8 cellular contexts compared by ENCODE assay signal in genomic region chr9:112925058-112925641, GRCh38. TPM values are rescaled to one million over a fixed set of nuclear protein-coding genes. Genes with fewer than 3 reads are reported as not detected.
DNase-seq lines count a peak whose midpoint lies in the region; ATAC-seq and TF ChIP-seq lines count a peak whose summit lies in the region.

No MANE protein-coding gene starts in this region.

- in situ Hi-C loops in KBM-7 (cut with MboI; ENCODE audit: low pct_unique_long_range_greater_than_20kb, low sequenced_read_pairs), result no loop called here

- TF ChIP-seq CTCF in RWPE2 (IDR thresholded peaks at IDR 0.05; ENCODE audit: poor library complexity, severe bottlenecking), result peak; percentile 68
- peak; percentile 34 for TF ChIP-seq CTCF in thoracic aorta (IDR thresholded peaks at IDR 0.05)

- no peaks in the 10 kb centered on the region for H3K27me3 ChIP-seq in RWPE2 (ENCODE audit: insufficient read depth, poor library complexity, severe bottlenecking)
- H3K27me3 ChIP-seq in thoracic aorta (replicated peaks; ENCODE audit: insufficient read depth), result no peaks in the 10 kb centered on the region
- no peaks in the 10 kb centered on the region for H3K27me3 ChIP-seq in effector memory CD4-positive, alpha-beta T cell (replicated peaks; ENCODE audit: control insufficient read depth, insufficient read depth, low read length, poor library complexity, severe bottlenecking)

- H3K4me1 ChIP-seq in RWPE2 (ENCODE audit: insufficient read depth, poor library complexity, severe bottlenecking) (no peaks in the 10 kb centered on the region), thoracic aorta (ENCODE audit: control insufficient read depth in 1 of 2, low read depth in 2 of 2) (no peaks in the 10 kb centered on the region)
- no peaks in the 10 kb centered on the region for H3K4me1 ChIP-seq in effector memory CD4-positive, alpha-beta T cell (ENCODE audit: control insufficient read depth, insufficient read depth, low read length, poor library complexity, severe bottlenecking)

- no peaks in the 10 kb centered on the region for H3K36me3 ChIP-seq in RWPE2 (ENCODE audit: low read depth)
- no peaks in the 10 kb centered on the region for H3K36me3 ChIP-seq in thoracic aorta
- H3K36me3 ChIP-seq in effector memory CD4-positive, alpha-beta T cell (ENCODE audit: control insufficient read depth, insufficient read depth, low read length), result no peaks in the 10 kb centered on the region

- ATAC-seq in RWPE2 (ENCODE audit: low read depth) (peak; percentile 54), thoracic aorta (ENCODE audit: insufficient number of reproducible peaks, low FRiP score, low read depth) (no peak), HG03196 (IDR thresholded peaks at IDR 0.05; ENCODE audit: unreplicated experiment) (no peak)

- H3K9me3 ChIP-seq in RWPE2 (ENCODE audit: severe bottlenecking) (no peaks in the 10 kb centered on the region), thoracic aorta (no peaks in the 10 kb centered on the region)
- no peaks in the 10 kb centered on the region for H3K9me3 ChIP-seq in effector memory CD4-positive, alpha-beta T cell (ENCODE audit: control insufficient read depth, low read length)

- H3K4me3 ChIP-seq in RWPE2 (ENCODE audit: severe bottlenecking) (no peak overlapping the region), thoracic aorta (no peak overlapping the region)
- H3K4me3 ChIP-seq in effector memory CD4-positive, alpha-beta T cell (ENCODE audit: insufficient read depth, low read depth, low read length, poor library complexity, severe bottlenecking), result no peak overlapping the region

- H3K27ac ChIP-seq in RWPE2 (ENCODE audit: poor library complexity, severe bottlenecking) (no peak overlapping the region), thoracic aorta (no peak overlapping the region)
- no peak overlapping the region for H3K27ac ChIP-seq in effector memory CD4-positive, alpha-beta T cell (ENCODE audit: insufficient read depth, low read length, poor library complexity, severe bottlenecking)

- peak; percentile 37 for DNase-seq in EL
- peak; percentile 66 for DNase-seq in KBM-7
- DNase-seq in RWPE2 (ENCODE audit: low spot score), result no peak
- DNase-seq in fibroblast of the conjunctiva (ENCODE audit: low read depth), result peak; percentile 9
- no peak for DNase-seq in thoracic aorta (ENCODE audit: low spot score)
- DNase-seq in effector memory CD4-positive, alpha-beta T cell, result no peak
- no peak for DNase-seq in central memory CD4-positive, alpha-beta T cell

RNA-seq across cellular contexts. Expression of gene SLC46A2, which starts 34.5 kb away (rescaled TPM):
- 1 to 10 TPM; 2.0 to 2.7 TPM for total RNA-seq in thoracic aorta

Comparison
In these comparisons a context has a peak if more than half of its experiments do, and no peak if none do; other contexts are left out.
1. DNase-seq: peak in EL (single experiment), KBM-7 (single experiment) and fibroblast of the conjunctiva (single experiment); none in RWPE2 (single experiment), thoracic aorta (single experiment), effector memory CD4-positive, alpha-beta T cell (0 of 3) and central memory CD4-positive, alpha-beta T cell (single experiment).